Comparison of ENCODE assay signal across 1 cellular context in the genomic region with DNA sequence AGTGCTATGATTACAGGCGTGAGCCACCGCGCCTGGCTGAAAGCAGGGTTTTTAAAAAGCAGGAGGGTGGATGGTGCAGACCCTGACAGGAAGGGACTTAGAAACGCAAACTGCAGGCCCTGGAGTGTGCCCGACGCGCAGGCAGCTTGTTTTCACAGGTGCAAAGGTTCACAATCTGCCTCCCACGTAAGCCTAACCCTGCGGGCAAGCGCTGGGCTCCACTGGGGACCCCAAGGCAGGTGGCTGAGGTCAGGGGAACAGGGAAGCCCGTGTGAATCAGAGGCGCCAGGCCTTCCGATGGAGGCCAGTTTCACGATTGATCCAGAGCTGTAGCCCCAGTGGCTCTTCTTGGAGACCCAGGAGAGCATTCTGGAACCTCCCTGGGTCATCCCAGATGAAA.
TF ChIP-seq lines count a peak whose summit lies in the region.

No MANE protein-coding gene starts in this region.

TF ChIP-seq in WTC11, 78 proteins besides CTCF, POLR2A, EP300 and RAD21 (continued from another document):
- TF ChIP-seq, protein P1, sequence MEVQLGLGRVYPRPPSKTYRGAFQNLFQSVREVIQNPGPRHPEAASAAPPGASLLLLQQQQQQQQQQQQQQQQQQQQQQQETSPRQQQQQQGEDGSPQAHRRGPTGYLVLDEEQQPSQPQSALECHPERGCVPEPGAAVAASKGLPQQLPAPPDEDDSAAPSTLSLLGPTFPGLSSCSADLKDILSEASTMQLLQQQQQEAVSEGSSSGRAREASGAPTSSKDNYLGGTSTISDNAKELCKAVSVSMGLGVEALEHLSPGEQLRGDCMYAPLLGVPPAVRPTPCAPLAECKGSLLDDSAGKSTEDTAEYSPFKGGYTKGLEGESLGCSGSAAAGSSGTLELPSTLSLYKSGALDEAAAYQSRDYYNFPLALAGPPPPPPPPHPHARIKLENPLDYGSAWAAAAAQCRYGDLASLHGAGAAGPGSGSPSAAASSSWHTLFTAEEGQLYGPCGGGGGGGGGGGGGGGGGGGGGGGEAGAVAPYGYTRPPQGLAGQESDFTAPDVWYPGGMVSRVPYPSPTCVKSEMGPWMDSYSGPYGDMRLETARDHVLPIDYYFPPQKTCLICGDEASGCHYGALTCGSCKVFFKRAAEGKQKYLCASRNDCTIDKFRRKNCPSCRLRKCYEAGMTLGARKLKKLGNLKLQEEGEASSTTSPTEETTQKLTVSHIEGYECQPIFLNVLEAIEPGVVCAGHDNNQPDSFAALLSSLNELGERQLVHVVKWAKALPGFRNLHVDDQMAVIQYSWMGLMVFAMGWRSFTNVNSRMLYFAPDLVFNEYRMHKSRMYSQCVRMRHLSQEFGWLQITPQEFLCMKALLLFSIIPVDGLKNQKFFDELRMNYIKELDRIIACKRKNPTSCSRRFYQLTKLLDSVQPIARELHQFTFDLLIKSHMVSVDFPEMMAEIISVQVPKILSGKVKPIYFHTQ (CRISPR knock-in tag; IDR thresholded peaks at IDR 0.05): no peak
- TF ChIP-seq JUN (CRISPR knock-in tag; IDR thresholded peaks at IDR 0.05) (no peak), TP53 (CRISPR knock-in tag; IDR thresholded peaks at IDR 0.05) (no peak)
- TF ChIP-seq, protein P2, sequence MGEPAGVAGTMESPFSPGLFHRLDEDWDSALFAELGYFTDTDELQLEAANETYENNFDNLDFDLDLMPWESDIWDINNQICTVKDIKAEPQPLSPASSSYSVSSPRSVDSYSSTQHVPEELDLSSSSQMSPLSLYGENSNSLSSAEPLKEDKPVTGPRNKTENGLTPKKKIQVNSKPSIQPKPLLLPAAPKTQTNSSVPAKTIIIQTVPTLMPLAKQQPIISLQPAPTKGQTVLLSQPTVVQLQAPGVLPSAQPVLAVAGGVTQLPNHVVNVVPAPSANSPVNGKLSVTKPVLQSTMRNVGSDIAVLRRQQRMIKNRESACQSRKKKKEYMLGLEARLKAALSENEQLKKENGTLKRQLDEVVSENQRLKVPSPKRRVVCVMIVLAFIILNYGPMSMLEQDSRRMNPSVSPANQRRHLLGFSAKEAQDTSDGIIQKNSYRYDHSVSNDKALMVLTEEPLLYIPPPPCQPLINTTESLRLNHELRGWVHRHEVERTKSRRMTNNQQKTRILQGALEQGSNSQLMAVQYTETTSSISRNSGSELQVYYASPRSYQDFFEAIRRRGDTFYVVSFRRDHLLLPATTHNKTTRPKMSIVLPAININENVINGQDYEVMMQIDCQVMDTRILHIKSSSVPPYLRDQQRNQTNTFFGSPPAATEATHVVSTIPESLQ (CRISPR knock-in tag; IDR thresholded peaks at IDR 0.05): no peak
TF ChIP-seq in WTC11: peak in this region for 0.
